In genomic region chr18:56676639-56677038, GRCh38 we compare ENCODE assay signal across 26 cellular contexts.
"Had no signal": no experiment of that assay in that cellular context is flagged by ENCODE, and none has a peak within 500 bp of the region (broad histone marks: within the 10 kb centered on the region; RNA-seq: fewer than 3 reads in every experiment).

No MANE protein-coding gene starts in this region.

- H3K27ac ChIP-seq: neural progenitor cell, neutrophil, parathyroid adenoma, psoas muscle, right lobe of liver, tibial nerve, uterus had no signal

- H3K4me3 Mint-ChIP-seq: mesothelial cell of epicardium; naive B cell; natural killer cell; nephron progenitor cell; neural progenitor cell; stimulated activated memory B cell treated with anti-CD40 and anti-IgM and Interleukin-4, amounts not matched to agents 10 μg/mL and 1 μg/mL and 100 μg/mL, for 72 hours; stimulated activated naive CD8-positive, alpha-beta T cell treated with anti-CD3 and anti-CD28 coated beads, Interleukin-15, amount 100 ng/mL, for 72 hours; type B pancreatic cell had no signal

- H2AFZ ChIP-seq: neural progenitor cell, parathyroid adenoma had no signal

- H3K79me2 ChIP-seq: parathyroid adenoma had no signal

- H3K4me3 ChIP-seq: lung, neural progenitor cell, psoas muscle, right lobe of liver, smooth muscle cell, tibial nerve, uterus had no signal

- H3K9me3 ChIP-seq: neutrophil, psoas muscle, right lobe of liver, tibial nerve, uterus had no signal

- H3K36me3 ChIP-seq: neural progenitor cell, uterus had no signal

- H3K4me2 ChIP-seq: neural progenitor cell, smooth muscle cell had no signal

- H3K9me3 Mint-ChIP-seq: stimulated activated naive CD8-positive, alpha-beta T cell treated with anti-CD3 and anti-CD28 coated beads, Interleukin-15, amount 100 ng/mL, for 72 hours; type B pancreatic cell had no signal

- H3K27me3 Mint-ChIP-seq: naive B cell; stimulated activated memory B cell treated with anti-CD40 and anti-IgM and Interleukin-4, amounts not matched to agents 10 μg/mL and 1 μg/mL and 100 μg/mL, for 72 hours; stimulated activated naive CD8-positive, alpha-beta T cell treated with anti-CD3 and anti-CD28 coated beads, Interleukin-15, amount 100 ng/mL, for 72 hours; type B pancreatic cell had no signal

- H3K9ac ChIP-seq: neural progenitor cell, parathyroid adenoma had no signal

- H3K4me1 ChIP-seq: neural progenitor cell, parathyroid adenoma, psoas muscle, right lobe of liver, uterus had no signal

- DNase-seq: islet precursor cell; mesendoderm; naive B cell; natural killer cell; nephron progenitor cell; occipital lobe; psoas muscle; right lobe of liver; stimulated activated CD4-positive, alpha-beta T cell treated with anti-CD3 and anti-CD28 coated beads, Interleukin-1b, Interleukin-23, amount 100 ng/mL, for 48 hours; stimulated activated CD4-positive, alpha-beta T cell treated with anti-CD3 and anti-CD28 coated beads, Interleukin-2, amount 100 ng/mL, for 48 hours; stimulated activated CD4-positive, alpha-beta T cell treated with anti-CD3 and anti-CD28 coated beads, Interleukin-4, amount 100 ng/mL, for 4 hours; stimulated activated CD8-positive, alpha-beta memory T cell treated with anti-CD3 and anti-CD28 coated beads, Interleukin-4, amount 100 ng/mL, for 48 hours; stimulated activated naive CD4-positive, alpha-beta T cell treated with Interleukin-2 at 50 U/mL for 16 hours; stimulated activated naive CD8-positive, alpha-beta T cell treated with anti-CD3 and anti-CD28 coated beads, Interleukin-15, amount 100 ng/mL, for 72 hours; substantia nigra; uterus had no signal

- ATAC-seq: left lobe of liver; natural killer cell; right lobe of liver; stimulated activated memory B cell treated with anti-CD40 and anti-IgM and Interleukin-4, amounts not matched to agents 10 μg/mL and 1 μg/mL and 100 μg/mL, for 72 hours; stimulated activated naive CD8-positive, alpha-beta T cell treated with anti-CD3 and anti-CD28 coated beads, Interleukin-15, amount 100 ng/mL, for 72 hours had no signal

- H3K27ac Mint-ChIP-seq: mesothelial cell of epicardium; nephron progenitor cell; neural progenitor cell; stimulated activated memory B cell treated with anti-CD40 and anti-IgM and Interleukin-4, amounts not matched to agents 10 μg/mL and 1 μg/mL and 100 μg/mL, for 72 hours; stimulated activated naive CD8-positive, alpha-beta T cell treated with anti-CD3 and anti-CD28 coated beads, Interleukin-15, amount 100 ng/mL, for 72 hours; type B pancreatic cell had no signal

- H3K27me3 ChIP-seq: neural progenitor cell, neutrophil, right lobe of liver, tibial nerve, uterus had no signal

- H3K4me1 Mint-ChIP-seq: mesothelial cell of epicardium, nephron progenitor cell had no signal
